18 cellular contexts compared by ENCODE assay signal in genomic region chr6:95489185-95489863, GRCh38.
DNase-seq lines count a peak whose midpoint lies in the region; ATAC-seq lines count a peak whose summit lies in the region.
"Had no signal": no experiment of that assay in that cellular context is flagged by ENCODE, and none has a peak within 500 bp of the region (broad histone marks: within the 10 kb centered on the region; RNA-seq: fewer than 3 reads in every experiment).

No MANE protein-coding gene starts in this region.

- no peak for DNase-seq in CD8-positive, alpha-beta memory T cell
- no peak for DNase-seq in stimulated activated effector memory CD8-positive, alpha-beta T cell treated with anti-CD3 and anti-CD28 coated beads, Interleukin-12 subunit alpha, Interleukin-12 subunit beta, amount 100 ng/mL, for 72 hours (ENCODE audit: low spot score in 2 of 2)
- DNase-seq in Kasumi-1 (lab: John Stamatoyannopoulos, UW): no peak
- no peak for DNase-seq in epidermal melanocyte (ENCODE audit: insufficient read length, low spot score)
- DNase-seq in MG63: no peak
- DNase-seq: CD4-positive, alpha-beta T cell; EL; GF-D8; H9; KG1; NCI-H1694; NCI-H2081 treated with DMSO at 0.1 percent for 48 hours; NCI-H2171 treated with DMSO at 0.1 percent for 48 hours; NCI-H526 had no signal

- no peaks in the 10 kb centered on the region for H3K9me3 ChIP-seq in CD8-positive, alpha-beta memory T cell (ENCODE audit: low read length)
- no peaks in the 10 kb centered on the region for H3K9me3 ChIP-seq in MG63
- H3K9me3 ChIP-seq: BLaER1, SJSA1 had no signal

- peaks cover 10 to 24% (median 18%) of the 10 kb centered on the region in 3 donors for H3K4me1 Mint-ChIP-seq in CD8-positive, alpha-beta memory T cell
- peaks cover 8% of the 10 kb centered on the region for H3K4me1 Mint-ChIP-seq in activated T-helper 17 cell treated with anti-CD3 and anti-CD28 coated beads, Interleukin-2, amount 50 U/mL, for 72 hours
- H3K4me1 Mint-ChIP-seq in stimulated activated effector memory CD8-positive, alpha-beta T cell treated with anti-CD3 and anti-CD28 coated beads, Interleukin-12 subunit alpha, Interleukin-12 subunit beta, amount 100 ng/mL, for 72 hours: peaks cover 8% of the 10 kb centered on the region

- POLR2A ChIA-PET in CD8-positive, alpha-beta memory T cell (lab: Charles Lee): no interaction called here

- ATAC-seq in GM19463 (IDR thresholded peaks at IDR 0.05; ENCODE audit: unreplicated experiment): peak; percentile 46
- no peak for ATAC-seq in activated T-helper 17 cell treated with anti-CD3 and anti-CD28 coated beads, Interleukin-2, amount 50 U/mL, for 72 hours (replicated peaks)
- no peak for ATAC-seq in stimulated activated effector memory CD8-positive, alpha-beta T cell treated with anti-CD3 and anti-CD28 coated beads, Interleukin-12 subunit alpha, Interleukin-12 subunit beta, amount 100 ng/mL, for 72 hours

- H3K27me3 Mint-ChIP-seq in CD8-positive, alpha-beta memory T cell: no peaks in the 10 kb centered on the region
- no peaks in the 10 kb centered on the region for H3K27me3 Mint-ChIP-seq in activated T-helper 17 cell treated with anti-CD3 and anti-CD28 coated beads, Interleukin-2, amount 50 U/mL, for 72 hours
- H3K27me3 Mint-ChIP-seq: CD4-positive, alpha-beta T cell had no signal

- no peaks in the 10 kb centered on the region for H3K36me3 Mint-ChIP-seq in CD8-positive, alpha-beta memory T cell
- H3K36me3 Mint-ChIP-seq in activated T-helper 17 cell treated with anti-CD3 and anti-CD28 coated beads, Interleukin-2, amount 50 U/mL, for 72 hours (ENCODE audit: low read depth): no peaks in the 10 kb centered on the region
- no peaks in the 10 kb centered on the region for H3K36me3 Mint-ChIP-seq in stimulated activated effector memory CD8-positive, alpha-beta T cell treated with anti-CD3 and anti-CD28 coated beads, Interleukin-12 subunit alpha, Interleukin-12 subunit beta, amount 100 ng/mL, for 72 hours

- H3K36me3 ChIP-seq in CD8-positive, alpha-beta memory T cell (ENCODE audit: insufficient read depth, low read length): no peaks in the 10 kb centered on the region
- no peaks in the 10 kb centered on the region for H3K36me3 ChIP-seq in MG63
- H3K36me3 ChIP-seq: BLaER1, SJSA1 had no signal

- H3K27ac Mint-ChIP-seq in CD8-positive, alpha-beta memory T cell: peak overlapping the region; percentile 1 to 71 (median 33)
- H3K27ac Mint-ChIP-seq in activated T-helper 17 cell treated with anti-CD3 and anti-CD28 coated beads, Interleukin-2, amount 50 U/mL, for 72 hours: peak overlapping the region; percentile 88
- H3K27ac Mint-ChIP-seq in stimulated activated effector memory CD8-positive, alpha-beta T cell treated with anti-CD3 and anti-CD28 coated beads, Interleukin-12 subunit alpha, Interleukin-12 subunit beta, amount 100 ng/mL, for 72 hours: peak overlapping the region; percentile 17
- H3K27ac Mint-ChIP-seq: CD4-positive, alpha-beta T cell; H9 had no signal

- peaks cover 6% of the 10 kb centered on the region for H3K4me1 ChIP-seq in CD8-positive, alpha-beta memory T cell (ENCODE audit: insufficient read depth, low read length)
- H3K4me1 ChIP-seq: BLaER1, SJSA1 had no signal

- H3K27me3 ChIP-seq in CD8-positive, alpha-beta memory T cell (ENCODE audit: insufficient read depth, low read length, poor library complexity, severe bottlenecking): no peaks in the 10 kb centered on the region
- no peaks in the 10 kb centered on the region for H3K27me3 ChIP-seq in MG63
- H3K27me3 ChIP-seq: BLaER1, SJSA1 had no signal

- peak overlapping the region in 6 of 7 donors; percentile 10 to 69 (median 32) for H3K4me3 Mint-ChIP-seq in CD8-positive, alpha-beta memory T cell
- peak overlapping the region; percentile 74 for H3K4me3 Mint-ChIP-seq in activated T-helper 17 cell treated with anti-CD3 and anti-CD28 coated beads, Interleukin-2, amount 50 U/mL, for 72 hours
- no peak overlapping the region for H3K4me3 Mint-ChIP-seq in stimulated activated effector memory CD8-positive, alpha-beta T cell treated with anti-CD3 and anti-CD28 coated beads, Interleukin-12 subunit alpha, Interleukin-12 subunit beta, amount 100 ng/mL, for 72 hours
- H3K4me3 Mint-ChIP-seq: CD4-positive, alpha-beta T cell; H9 had no signal

- H3K4me3 ChIP-seq in CD8-positive, alpha-beta memory T cell (ENCODE audit: low read length): no peak overlapping the region
- H3K4me3 ChIP-seq in MG63: no peak overlapping the region
- H3K4me3 ChIP-seq: BLaER1, SJSA1 had no signal

- no peaks in the 10 kb centered on the region for H3K9me3 Mint-ChIP-seq in CD8-positive, alpha-beta memory T cell
- H3K9me3 Mint-ChIP-seq in activated T-helper 17 cell treated with anti-CD3 and anti-CD28 coated beads, Interleukin-2, amount 50 U/mL, for 72 hours: no peaks in the 10 kb centered on the region
- no peaks in the 10 kb centered on the region for H3K9me3 Mint-ChIP-seq in stimulated activated effector memory CD8-positive, alpha-beta T cell treated with anti-CD3 and anti-CD28 coated beads, Interleukin-12 subunit alpha, Interleukin-12 subunit beta, amount 100 ng/mL, for 72 hours
- H3K9me3 Mint-ChIP-seq: CD4-positive, alpha-beta T cell; H9 had no signal

- CTCF ChIA-PET in CD8-positive, alpha-beta memory T cell (lab: Charles Lee): no interaction called here

- no peak overlapping the region for H3K27ac ChIP-seq in CD8-positive, alpha-beta memory T cell (ENCODE audit: low read depth, low read length)
- H3K27ac ChIP-seq: BLaER1, SJSA1 had no signal

Comparison
In these comparisons a context has a peak if more than half of its experiments do, and no peak if none do; other contexts are left out.
1. H3K27ac Mint-ChIP-seq: peak in every context shown above with its lines; median percentile 88 in activated T-helper 17 cell treated with anti-CD3 and anti-CD28 coated beads, Interleukin-2, amount 50 U/mL, for 72 hours; 33 in CD8-positive, alpha-beta memory T cell; 17 in stimulated activated effector memory CD8-positive, alpha-beta T cell treated with anti-CD3 and anti-CD28 coated beads, Interleukin-12 subunit alpha, Interleukin-12 subunit beta, amount 100 ng/mL, for 72 hours.